ENCODE assay signal across 2 cellular contexts in the genomic region with DNA sequence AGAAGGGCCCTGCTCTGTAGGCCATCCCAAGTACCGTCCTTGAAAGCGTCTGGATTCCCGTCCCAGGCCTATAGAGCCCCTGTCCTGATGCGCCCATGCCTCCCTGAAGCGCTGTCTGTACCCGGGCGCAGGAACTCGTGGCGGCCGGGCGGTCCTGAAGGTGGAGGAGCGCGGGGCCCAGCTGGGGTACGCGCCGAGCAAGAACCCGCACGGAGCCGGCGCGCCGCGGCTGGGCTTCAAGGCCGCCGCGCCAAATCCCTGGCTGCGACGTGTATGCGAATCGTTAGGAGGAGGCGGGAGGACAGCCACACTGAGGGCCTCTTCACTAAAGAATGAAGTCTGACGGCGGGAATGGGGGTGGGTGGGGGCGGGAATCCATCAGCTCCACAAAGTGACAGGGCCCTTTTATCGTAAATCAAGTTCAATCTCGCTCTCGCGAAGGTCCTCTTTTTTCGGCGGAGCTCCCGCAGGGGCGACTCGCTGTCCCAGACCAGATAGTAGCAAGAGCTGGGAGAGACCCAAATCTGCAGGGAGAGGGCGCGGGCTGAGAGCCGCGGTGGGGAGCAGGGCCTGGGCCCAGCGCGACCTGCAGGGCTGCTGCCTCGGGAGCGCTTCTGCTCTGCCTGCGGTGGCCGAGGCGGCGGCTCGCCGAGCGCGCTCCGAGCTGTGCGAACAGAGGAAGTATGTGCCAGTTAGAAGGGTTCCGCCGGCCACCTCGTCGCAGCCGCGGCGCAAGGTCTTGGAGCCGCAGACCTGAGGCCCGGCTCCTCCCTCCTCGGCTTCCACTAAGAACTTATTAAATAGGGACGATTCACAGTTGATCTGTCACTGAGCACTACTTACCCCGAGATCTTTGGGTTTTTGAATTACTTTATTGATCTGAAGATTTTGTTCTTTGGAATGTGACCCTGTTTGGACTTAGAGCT.
TF ChIP-seq lines count a peak whose summit lies in the region.

No MANE protein-coding gene starts in this region.

TF ChIP-seq in HepG2, 621 proteins besides CTCF, POLR2A, EP300 and RAD21 (continues in another document):
- no peak for TF ChIP-seq NR2C2 (CRISPR knock-in tag; IDR thresholded peaks at IDR 0.05; ENCODE audit: borderline replicate concordance)
- TF ChIP-seq, protein P1, sequence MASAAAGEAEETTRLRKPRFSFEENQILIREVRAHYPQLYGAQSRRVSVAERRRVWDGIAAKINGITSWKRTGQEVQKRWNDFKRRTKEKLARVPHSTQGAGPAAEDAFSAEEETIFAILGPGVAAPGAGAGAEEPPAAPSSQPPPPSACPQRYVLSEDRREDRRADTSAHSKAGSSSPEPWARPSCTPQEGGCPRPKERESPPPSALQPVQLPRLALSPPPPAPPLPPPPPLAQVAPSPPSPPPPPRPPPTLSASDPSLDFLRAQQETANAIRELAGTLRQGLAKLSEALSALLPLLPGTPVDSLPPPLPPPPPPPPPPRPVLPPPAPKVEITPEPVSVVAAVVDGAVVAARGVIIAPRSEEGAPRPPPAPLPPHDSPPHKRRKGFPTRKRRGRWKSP (CRISPR knock-in tag; IDR thresholded peaks at IDR 0.05): peak; percentile 64; the same call in 1 of the 2 replicates
- peak; percentile 15; the same call in 1 of the 2 replicates for TF ChIP-seq ZNF501 (CRISPR knock-in tag; IDR thresholded peaks at IDR 0.05)
- TF ChIP-seq PHF8 (CRISPR knock-in tag; IDR thresholded peaks at IDR 0.05): 0 out of 2 replicates have a peak, but pooled peaks have one; percentile 26
- TF ChIP-seq, protein P2, sequence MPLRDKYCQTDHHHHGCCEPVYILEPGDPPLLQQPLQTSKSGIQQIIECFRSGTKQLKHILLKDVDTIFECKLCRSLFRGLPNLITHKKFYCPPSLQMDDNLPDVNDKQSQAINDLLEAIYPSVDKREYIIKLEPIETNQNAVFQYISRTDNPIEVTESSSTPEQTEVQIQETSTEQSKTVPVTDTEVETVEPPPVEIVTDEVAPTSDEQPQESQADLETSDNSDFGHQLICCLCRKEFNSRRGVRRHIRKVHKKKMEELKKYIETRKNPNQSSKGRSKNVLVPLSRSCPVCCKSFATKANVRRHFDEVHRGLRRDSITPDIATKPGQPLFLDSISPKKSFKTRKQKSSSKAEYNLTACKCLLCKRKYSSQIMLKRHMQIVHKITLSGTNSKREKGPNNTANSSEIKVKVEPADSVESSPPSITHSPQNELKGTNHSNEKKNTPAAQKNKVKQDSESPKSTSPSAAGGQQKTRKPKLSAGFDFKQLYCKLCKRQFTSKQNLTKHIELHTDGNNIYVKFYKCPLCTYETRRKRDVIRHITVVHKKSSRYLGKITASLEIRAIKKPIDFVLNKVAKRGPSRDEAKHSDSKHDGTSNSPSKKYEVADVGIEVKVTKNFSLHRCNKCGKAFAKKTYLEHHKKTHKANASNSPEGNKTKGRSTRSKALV (CRISPR knock-in tag; IDR thresholded peaks at IDR 0.05): peak; percentile 81
- TF ChIP-seq, protein P3, sequence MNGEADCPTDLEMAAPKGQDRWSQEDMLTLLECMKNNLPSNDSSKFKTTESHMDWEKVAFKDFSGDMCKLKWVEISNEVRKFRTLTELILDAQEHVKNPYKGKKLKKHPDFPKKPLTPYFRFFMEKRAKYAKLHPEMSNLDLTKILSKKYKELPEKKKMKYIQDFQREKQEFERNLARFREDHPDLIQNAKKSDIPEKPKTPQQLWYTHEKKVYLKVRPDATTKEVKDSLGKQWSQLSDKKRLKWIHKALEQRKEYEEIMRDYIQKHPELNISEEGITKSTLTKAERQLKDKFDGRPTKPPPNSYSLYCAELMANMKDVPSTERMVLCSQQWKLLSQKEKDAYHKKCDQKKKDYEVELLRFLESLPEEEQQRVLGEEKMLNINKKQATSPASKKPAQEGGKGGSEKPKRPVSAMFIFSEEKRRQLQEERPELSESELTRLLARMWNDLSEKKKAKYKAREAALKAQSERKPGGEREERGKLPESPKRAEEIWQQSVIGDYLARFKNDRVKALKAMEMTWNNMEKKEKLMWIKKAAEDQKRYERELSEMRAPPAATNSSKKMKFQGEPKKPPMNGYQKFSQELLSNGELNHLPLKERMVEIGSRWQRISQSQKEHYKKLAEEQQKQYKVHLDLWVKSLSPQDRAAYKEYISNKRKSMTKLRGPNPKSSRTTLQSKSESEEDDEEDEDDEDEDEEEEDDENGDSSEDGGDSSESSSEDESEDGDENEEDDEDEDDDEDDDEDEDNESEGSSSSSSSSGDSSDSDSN (CRISPR knock-in tag; IDR thresholded peaks at IDR 0.05): peak; percentile 57; the same call in 1 of the 2 replicates
- no peak for TF ChIP-seq HCFC1 (IDR thresholded peaks at IDR 0.05; ENCODE audit: low read depth, low read length)
- peak; percentile 56; the same call in 1 of the 2 replicates for TF ChIP-seq GABPB1 (CRISPR knock-in tag; IDR thresholded peaks at IDR 0.05)
- no peak for TF ChIP-seq ZFAT (CRISPR knock-in tag; conservative IDR thresholded peaks at IDR 0.05)
- TF ChIP-seq, protein P4, sequence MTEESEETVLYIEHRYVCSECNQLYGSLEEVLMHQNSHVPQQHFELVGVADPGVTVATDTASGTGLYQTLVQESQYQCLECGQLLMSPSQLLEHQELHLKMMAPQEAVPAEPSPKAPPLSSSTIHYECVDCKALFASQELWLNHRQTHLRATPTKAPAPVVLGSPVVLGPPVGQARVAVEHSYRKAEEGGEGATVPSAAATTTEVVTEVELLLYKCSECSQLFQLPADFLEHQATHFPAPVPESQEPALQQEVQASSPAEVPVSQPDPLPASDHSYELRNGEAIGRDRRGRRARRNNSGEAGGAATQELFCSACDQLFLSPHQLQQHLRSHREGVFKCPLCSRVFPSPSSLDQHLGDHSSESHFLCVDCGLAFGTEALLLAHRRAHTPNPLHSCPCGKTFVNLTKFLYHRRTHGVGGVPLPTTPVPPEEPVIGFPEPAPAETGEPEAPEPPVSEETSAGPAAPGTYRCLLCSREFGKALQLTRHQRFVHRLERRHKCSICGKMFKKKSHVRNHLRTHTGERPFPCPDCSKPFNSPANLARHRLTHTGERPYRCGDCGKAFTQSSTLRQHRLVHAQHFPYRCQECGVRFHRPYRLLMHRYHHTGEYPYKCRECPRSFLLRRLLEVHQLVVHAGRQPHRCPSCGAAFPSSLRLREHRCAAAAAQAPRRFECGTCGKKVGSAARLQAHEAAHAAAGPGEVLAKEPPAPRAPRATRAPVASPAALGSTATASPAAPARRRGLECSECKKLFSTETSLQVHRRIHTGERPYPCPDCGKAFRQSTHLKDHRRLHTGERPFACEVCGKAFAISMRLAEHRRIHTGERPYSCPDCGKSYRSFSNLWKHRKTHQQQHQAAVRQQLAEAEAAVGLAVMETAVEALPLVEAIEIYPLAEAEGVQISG (CRISPR knock-in tag; IDR thresholded peaks at IDR 0.05): 0 out of 2 replicates have a peak, but pooled peaks have one; percentile 6
- TF ChIP-seq EZH2 (conservative IDR thresholded peaks at IDR 0.05; ENCODE audit: low read depth, low read length): peak; percentile 59; the same call in 1 of the 2 replicates
- 0 out of 2 replicates have a peak, but pooled peaks have one; percentile 13 for TF ChIP-seq HDAC1 (CRISPR knock-in tag; IDR thresholded peaks at IDR 0.05)
- 0 out of 2 replicates have a peak, but pooled peaks have one; percentile 11 for TF ChIP-seq KMT2A (CRISPR knock-in tag; IDR thresholded peaks at IDR 0.05)
- TF ChIP-seq, protein P5, sequence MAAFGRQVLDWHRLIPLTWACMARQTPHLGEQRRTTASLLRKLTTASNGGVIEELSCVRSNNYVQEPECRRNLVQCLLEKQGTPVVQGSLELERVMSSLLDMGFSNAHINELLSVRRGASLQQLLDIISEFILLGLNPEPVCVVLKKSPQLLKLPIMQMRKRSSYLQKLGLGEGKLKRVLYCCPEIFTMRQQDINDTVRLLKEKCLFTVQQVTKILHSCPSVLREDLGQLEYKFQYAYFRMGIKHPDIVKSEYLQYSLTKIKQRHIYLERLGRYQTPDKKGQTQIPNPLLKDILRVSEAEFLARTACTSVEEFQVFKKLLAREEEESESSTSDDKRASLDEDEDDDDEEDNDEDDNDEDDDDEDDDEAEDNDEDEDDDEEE (CRISPR knock-in tag; IDR thresholded peaks at IDR 0.05): 0 out of 2 replicates have a peak, but pooled peaks have one; percentile 27
- TF ChIP-seq ZNF7 (CRISPR knock-in tag; IDR thresholded peaks at IDR 0.05): no peak
- TF ChIP-seq SAFB2 (CRISPR knock-in tag; IDR thresholded peaks at IDR 0.05; ENCODE audit: borderline replicate concordance, low read depth): 0 out of 2 replicates have a peak, but pooled peaks have one; percentile 27

TF ChIP-seq in GM12891, 5 proteins besides CTCF, POLR2A, EP300 and RAD21:
- TF ChIP-seq TAF1 (IDR thresholded peaks at IDR 0.05; ENCODE audit: low read depth, low read length): no peak
- TF ChIP-seq SPI1 (IDR thresholded peaks at IDR 0.05; ENCODE audit: low read depth, low read length): no peak
- no peak for TF ChIP-seq POU2F2 (IDR thresholded peaks at IDR 0.05; ENCODE audit: low read depth, low read length)
- no peak for TF ChIP-seq POLR2AphosphoS5 (IDR thresholded peaks at IDR 0.05; ENCODE audit: low read depth, low read length)
- TF ChIP-seq PAX5 (IDR thresholded peaks at IDR 0.05; ENCODE audit: insufficient read depth, low read length, severe bottlenecking): no peak
TF ChIP-seq in GM12891: peak in this region for 0.
